In the genomic region with DNA sequence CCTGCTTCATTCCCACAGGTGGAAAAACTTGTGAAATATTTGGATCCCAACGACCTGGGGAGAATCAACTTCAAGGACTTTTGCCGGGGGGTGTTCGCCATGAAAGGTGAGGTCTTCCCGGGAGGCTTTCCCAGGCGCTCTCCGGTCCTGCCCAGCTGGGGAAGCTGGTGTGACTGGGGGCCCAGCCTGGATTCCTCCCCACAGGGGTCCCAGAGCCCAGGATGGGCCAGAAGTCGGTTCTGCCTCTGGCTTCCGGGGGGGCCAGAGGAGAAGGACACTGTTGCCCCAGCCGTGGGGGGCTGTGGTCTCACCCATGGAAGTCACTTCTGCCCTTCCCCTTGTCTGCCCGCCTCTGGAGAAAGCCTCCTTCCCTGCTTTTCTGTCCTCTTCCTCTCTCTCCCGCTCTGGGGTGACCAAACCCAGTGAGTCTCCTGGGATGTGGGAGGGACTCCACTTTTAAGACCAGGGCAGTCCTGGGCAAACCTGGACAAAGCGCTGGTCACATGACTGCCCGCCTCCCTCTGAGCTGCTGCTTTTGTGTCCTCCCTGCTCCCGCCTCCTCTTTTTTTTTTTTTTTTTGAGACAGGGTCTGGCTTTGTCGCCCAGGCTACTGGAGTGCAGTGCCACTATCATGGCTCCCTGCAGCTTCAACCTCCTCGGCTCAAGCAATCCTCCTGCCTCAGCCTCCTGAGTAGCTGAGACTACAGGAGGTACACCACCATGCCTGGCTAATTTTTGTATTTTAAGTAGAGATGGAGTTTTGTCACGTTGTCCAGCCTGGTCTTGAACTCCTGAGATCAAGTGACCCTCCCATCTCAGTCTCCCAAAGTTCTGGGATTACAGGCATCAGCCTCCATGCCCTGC, we compare ENCODE assay signal across 22 cellular contexts. TPM values are rescaled to one million over a fixed set of nuclear protein-coding genes. Genes with fewer than 3 reads are reported as not detected.
DNase-seq lines count a peak whose midpoint lies in the region; ATAC-seq, FAIRE-seq and TF ChIP-seq lines count a peak whose summit lies in the region.
"Had no signal": no experiment of that assay in that cellular context is flagged by ENCODE, and none has a peak within 500 bp of the region (broad histone marks: within the 10 kb centered on the region; RNA-seq: fewer than 3 reads in every experiment).

No MANE protein-coding gene starts in this region.

- POLR2A ChIA-PET in K562 (lab: Yijun Ruan, JAX), result interaction anchor here (0.8 to 1.8 kb wide), 2 partner anchors 16 to 91 kb away, joined by 3 to 5 read pairs; no protein-coding TSS in a partner anchor
- POLR2A ChIA-PET in activated CD8-positive, alpha-beta T cell treated with anti-CD3 and anti-CD28 coated beads for 36 hours (lab: Charles Lee), result no interaction called here

- no peak for TF ChIP-seq RAD21 in K562 (CRISPR knock-in tag; conservative IDR thresholded peaks at IDR 0.05 in 1 of 2, IDR thresholded peaks at IDR 0.05 in 1 of 2)

- H3K9me3 ChIP-seq in ES-I3 (ENCODE audit: control insufficient read depth, insufficient read depth, low read length) (no peaks in the 10 kb centered on the region), Loucy (ENCODE audit: insufficient read depth, low read depth, low read length) (no peaks in the 10 kb centered on the region), K562 (replicated peaks; ENCODE audit: control insufficient read depth, insufficient read depth, low read depth, low read length) (no peaks in the 10 kb centered on the region)
- H3K9me3 ChIP-seq: breast epithelium, Caco-2 had no signal

- H3K4me3 ChIP-seq in Loucy (ENCODE audit: low read length, poor library complexity, severe bottlenecking) (no peak overlapping the region), K562 (no peak overlapping the region)
- H3K4me3 ChIP-seq: breast epithelium, lung had no signal

- FAIRE-seq in K562 (lab: Jason Lieb, UNC), result no peak
- FAIRE-seq: G401.6 had no signal

- ATAC-seq in K562 (no peak), GM21515 (IDR thresholded peaks at IDR 0.05; ENCODE audit: unreplicated experiment) (no peak)
- ATAC-seq in activated CD8-positive, alpha-beta T cell treated with anti-CD3 and anti-CD28 coated beads for 36 hours, result no peak
- ATAC-seq: activated naive CD8-positive, alpha-beta T cell treated with anti-CD3 and anti-CD28 coated beads, Interleukin-2, amount 50 U/mL, for 24 hours had no signal

- no peak for TF ChIP-seq CTCF in Loucy (conservative IDR thresholded peaks at IDR 0.05; ENCODE audit: low read length)
- TF ChIP-seq CTCF in K562 (IDR thresholded peaks at IDR 0.05 in 2 of 3, conservative IDR thresholded peaks at IDR 0.05 in 1 of 3; ENCODE audit: insufficient read depth in 2 of 3, low read depth in 1 of 3, low read length in 3 of 3), result no peak
- no peak for TF ChIP-seq CTCF in nephron progenitor cell (IDR thresholded peaks at IDR 0.05)
- TF ChIP-seq CTCF in activated CD8-positive, alpha-beta T cell treated with anti-CD3 and anti-CD28 coated beads for 36 hours (IDR thresholded peaks at IDR 0.05), result no peak

- TF ChIP-seq POLR2A in K562 (conservative IDR thresholded peaks at IDR 0.05), result no peak

- H3K4me2 ChIP-seq in Loucy (ENCODE audit: low read depth, low read length, poor library complexity, severe bottlenecking) (no peak overlapping the region), K562 (ENCODE audit: insufficient read depth, low read length) (no peak overlapping the region)

- no peak overlapping the region for H2AFZ ChIP-seq in Loucy (ENCODE audit: low read length)
- no peak overlapping the region for H2AFZ ChIP-seq in K562 (ENCODE audit: low read depth, low read length)

- H4K20me1 ChIP-seq in Loucy (ENCODE audit: insufficient read depth, low read length, poor library complexity, severe bottlenecking), result no peaks in the 10 kb centered on the region
- H4K20me1 ChIP-seq in K562 (replicated peaks; ENCODE audit: control insufficient read depth, insufficient read depth, low read length), result peaks cover 5% of the 10 kb centered on the region

- no peak for DNase-seq in K562 (ENCODE audit: extremely low read depth in 1 of 4, low spot score in 3 of 4)
- peak; percentile 33 for DNase-seq in nephron progenitor cell
- DNase-seq in NCI-H526 treated with DMSO at 0.1 percent for 48 hours (lab: John Stamatoyannopoulos, UW), result no peak
- DNase-seq in activated T-cell treated with anti-CD3 and anti-CD28 coated beads, Interleukin-2, amount 50 U/mL, for 24 hours, result no peak
- DNase-seq in activated CD8-positive, alpha-beta T cell treated with anti-CD3 and anti-CD28 coated beads for 36 hours, result no peak
- DNase-seq: activated CD4-positive, alpha-beta memory T cell treated with anti-CD3 and anti-CD28 coated beads for 36 hours; activated naive CD8-positive, alpha-beta T cell treated with anti-CD3 and anti-CD28 coated beads, Interleukin-2, amount 50 U/mL, for 24 hours; Kasumi-1; NCI-H1694 treated with DMSO at 0.1 percent for 48 hours; NCI-H446 treated with DMSO at 0.1 percent for 48 hours; stimulated activated CD8-positive, alpha-beta memory T cell treated with anti-CD3 and anti-CD28 coated beads, Interleukin-4, amount 100 ng/mL, for 48 hours; substantia nigra; T-helper 1 cell had no signal

- no peaks in the 10 kb centered on the region for H3K9me3 Mint-ChIP-seq in nephron progenitor cell
- no peaks in the 10 kb centered on the region for H3K9me3 Mint-ChIP-seq in activated T-cell treated with anti-CD3 and anti-CD28 coated beads, Interleukin-2, amount 50 U/mL, for 24 hours
- no peaks in the 10 kb centered on the region for H3K9me3 Mint-ChIP-seq in activated CD8-positive, alpha-beta T cell treated with anti-CD3 and anti-CD28 coated beads for 36 hours
- H3K9me3 Mint-ChIP-seq: activated CD4-positive, alpha-beta memory T cell treated with anti-CD3 and anti-CD28 coated beads for 36 hours; activated naive CD8-positive, alpha-beta T cell treated with anti-CD3 and anti-CD28 coated beads, Interleukin-2, amount 50 U/mL, for 24 hours had no signal

- H3K9ac ChIP-seq in ES-I3 (ENCODE audit: low read depth, low read length) (peak overlapping the region; percentile 38; the same call in 1 of the 2 replicates), Loucy (ENCODE audit: low read depth, low read length, poor library complexity, severe bottlenecking) (peak overlapping the region; percentile 20), K562 (ENCODE audit: insufficient read depth in 1 of 2, low read depth in 2 of 2, low read length in 2 of 2) (peak overlapping the region in 1 of 2 experiments; percentile 35; a peak in 1 of 4 replicates)

- H3K9me1 ChIP-seq in K562 (ENCODE audit: control insufficient read depth, insufficient read depth, low read length), result no peaks in the 10 kb centered on the region

- 0 out of 2 replicates have a peak, but pooled peaks cover 7% of the 10 kb centered on the region for H3K79me2 ChIP-seq in Loucy (ENCODE audit: insufficient read depth, low read length)
- no peaks in the 10 kb centered on the region for H3K79me2 ChIP-seq in K562 (ENCODE audit: control insufficient read depth, insufficient read depth, low read length)

- peaks cover 45% of the 10 kb centered on the region for H3K4me1 Mint-ChIP-seq in nephron progenitor cell
- peaks cover 18% of the 10 kb centered on the region for H3K4me1 Mint-ChIP-seq in activated T-cell treated with anti-CD3 and anti-CD28 coated beads, Interleukin-2, amount 50 U/mL, for 24 hours (ENCODE audit: low read depth)
- H3K4me1 Mint-ChIP-seq in activated CD8-positive, alpha-beta T cell treated with anti-CD3 and anti-CD28 coated beads for 36 hours (ENCODE audit: low read depth), result peaks cover 13% of the 10 kb centered on the region

- H3K4me3 Mint-ChIP-seq in nephron progenitor cell, result peak overlapping the region; percentile 69
- H3K4me3 Mint-ChIP-seq in activated T-cell treated with anti-CD3 and anti-CD28 coated beads, Interleukin-2, amount 50 U/mL, for 24 hours, result no peak overlapping the region
- H3K4me3 Mint-ChIP-seq in activated CD8-positive, alpha-beta T cell treated with anti-CD3 and anti-CD28 coated beads for 36 hours, result no peak overlapping the region
- H3K4me3 Mint-ChIP-seq: activated CD4-positive, alpha-beta memory T cell treated with anti-CD3 and anti-CD28 coated beads for 36 hours; activated naive CD8-positive, alpha-beta T cell treated with anti-CD3 and anti-CD28 coated beads, Interleukin-2, amount 50 U/mL, for 24 hours had no signal

- no peak overlapping the region for H3K27ac ChIP-seq in K562 (ENCODE audit: extremely low read depth, low read depth, low read length)
- H3K27ac ChIP-seq: breast epithelium, VCaP had no signal

- BruUV-seq in K562 (replicated peaks; lab: Mats Ljungman, UMichigan), result no TSS peak

- 2% methylated on average over 14 of the region's 17 CpGs for WGBS in K562 (ENCODE audit: insufficient coverage, low coverage, missing lambda C conversion rate)

- no peaks in the 10 kb centered on the region for H3F3A ChIP-seq in Loucy (ENCODE audit: low read depth)

- H3K36me3 ChIP-seq in ES-I3 (ENCODE audit: insufficient read depth, low read length) (no peaks in the 10 kb centered on the region), Loucy (ENCODE audit: insufficient read depth, low read length) (no peaks in the 10 kb centered on the region), K562 (ENCODE audit: control insufficient read depth, insufficient read depth, low read length) (no peaks in the 10 kb centered on the region)
- H3K36me3 ChIP-seq: breast epithelium had no signal

- 0 out of 2 replicates have a peak, but pooled peaks cover 4% of the 10 kb centered on the region for H3K4me1 ChIP-seq in ES-I3 (ENCODE audit: insufficient read depth, low read length)
- H3K4me1 ChIP-seq in Loucy (ENCODE audit: insufficient read depth, low read length, poor library complexity, severe bottlenecking), result peaks cover 49% of the 10 kb centered on the region
- H3K4me1 ChIP-seq in K562 (replicated peaks in 1 of 2; ENCODE audit: control insufficient read depth in 2 of 2, insufficient read depth in 2 of 2, low read length in 2 of 2), result peaks cover 0 to 11% of the 10 kb centered on the region in 2 experiments; a peak in 2 of 5 replicates
- H3K4me1 ChIP-seq: breast epithelium had no signal

- no peak for TF ChIP-seq EP300 in K562 (IDR thresholded peaks at IDR 0.05; ENCODE audit: low read length)

- CTCF ChIA-PET in K562 (lab: Yijun Ruan, JAX; ENCODE audit: low intra/inter-chr PET ratio), result interaction anchor here (0.6 kb wide), 1 partner anchor 25 kb away, joined by 5 read pairs; no protein-coding TSS in a partner anchor
- CTCF ChIA-PET in activated CD8-positive, alpha-beta T cell treated with anti-CD3 and anti-CD28 coated beads for 36 hours (lab: Charles Lee), result interaction anchor here (1.0 kb wide), 1 partner anchor 410 kb away, joined by 4 read pairs; no protein-coding TSS in a partner anchor

- no peak overlapping the region for H3K27ac Mint-ChIP-seq in nephron progenitor cell
- H3K27ac Mint-ChIP-seq in activated T-cell treated with anti-CD3 and anti-CD28 coated beads, Interleukin-2, amount 50 U/mL, for 24 hours, result no peak overlapping the region
- H3K27ac Mint-ChIP-seq in activated CD8-positive, alpha-beta T cell treated with anti-CD3 and anti-CD28 coated beads for 36 hours, result no peak overlapping the region
- H3K27ac Mint-ChIP-seq: activated CD4-positive, alpha-beta memory T cell treated with anti-CD3 and anti-CD28 coated beads for 36 hours; activated naive CD8-positive, alpha-beta T cell treated with anti-CD3 and anti-CD28 coated beads, Interleukin-2, amount 50 U/mL, for 24 hours had no signal

- H3K9me2 ChIP-seq in Loucy (replicated peaks; ENCODE audit: low read depth, low read length), result no peaks in the 10 kb centered on the region

- in situ Hi-C loops in K562 (cut with MboI), result loop anchor here (10.0 kb wide), 1 partner anchor 413 kb away; no protein-coding TSS in a partner anchor

- H3K36me3 Mint-ChIP-seq in nephron progenitor cell (ENCODE audit: low read depth), result no peaks in the 10 kb centered on the region
- H3K36me3 Mint-ChIP-seq in activated T-cell treated with anti-CD3 and anti-CD28 coated beads, Interleukin-2, amount 50 U/mL, for 24 hours (ENCODE audit: low read depth), result no peaks in the 10 kb centered on the region
- no peaks in the 10 kb centered on the region for H3K36me3 Mint-ChIP-seq in activated CD8-positive, alpha-beta T cell treated with anti-CD3 and anti-CD28 coated beads for 36 hours (ENCODE audit: low read depth)
- H3K36me3 Mint-ChIP-seq: activated CD4-positive, alpha-beta memory T cell treated with anti-CD3 and anti-CD28 coated beads for 36 hours had no signal

- intact Hi-C loops in K562 (cut with micrococcal nuclease), result no loop called here
- intact Hi-C loops in activated CD8-positive, alpha-beta T cell treated with anti-CD3 and anti-CD28 coated beads for 36 hours (cut with micrococcal nuclease), result no loop called here

- H3K27me3 ChIP-seq in Loucy (ENCODE audit: insufficient read depth, low read length, poor library complexity, severe bottlenecking) (no peaks in the 10 kb centered on the region), K562 (ENCODE audit: control insufficient read depth in 2 of 2, insufficient read depth in 2 of 2, low read length in 2 of 2) (peaks cover 35 to 68% of the 10 kb centered on the region in 2 experiments)

- peaks cover 22% of the 10 kb centered on the region for H3K27me3 Mint-ChIP-seq in nephron progenitor cell (ENCODE audit: low read depth, poor library complexity)
- peaks cover 9% of the 10 kb centered on the region for H3K27me3 Mint-ChIP-seq in activated T-cell treated with anti-CD3 and anti-CD28 coated beads, Interleukin-2, amount 50 U/mL, for 24 hours
- peaks cover 1% of the 10 kb centered on the region for H3K27me3 Mint-ChIP-seq in activated CD8-positive, alpha-beta T cell treated with anti-CD3 and anti-CD28 coated beads for 36 hours

RNA-seq across cellular contexts. Expression of gene RAB11FIP4, which starts 40.6 kb away (rescaled TPM):
- 9.2 and 21.1 TPM in 2 replicates for total RNA-seq in K562 (2011; cell fraction: chromatin; rRNA removed; ENCODE audit: low replicate concordance)
- total RNA-seq in K562 (2011; cell fraction: nucleolus; rRNA removed), result 12.4 and 14.0 TPM in 2 replicates
- total RNA-seq in K562 (2011; cell fraction: nucleoplasm; rRNA removed), result 9.8 and 10.8 TPM in 2 replicates
- total RNA-seq in K562 (2014; rRNA removed) (14.2 and 16.6 TPM in 2 replicates), K562 (2014; rRNA removed; fragmentation: Illumina TruSeq; extraction: Trizol) (5.8 and 7.0 TPM in 2 replicates), K562 (2015; rRNA removed; fragmentation: Illumina TruSeq; extraction: Trizol) (9.8 and 11.5 TPM in 2 replicates), K562 (2021) (12.0 and 12.3 TPM in 2 replicates)
- polyA plus RNA-seq in K562 (2011; rRNA removed) (6.2 and 10.5 TPM in 2 replicates), K562 (2014; fragmentation: Illumina TruSeq; extraction: Trizol) (8.1 and 8.9 TPM in 2 replicates), K562 (2014; fragmentation: Nextera tagmentation; extraction: Ambion mirVana) (under 1 TPM; 0.62 to 0.66 TPM), K562 (2014; rRNA removed) (7.9 TPM in 2 replicates)
- 5.7 and 10.3 TPM in 2 replicates for polyA plus RNA-seq in K562 (2011; cell fraction: cytosol; rRNA removed)
- 8.2 and 16.3 TPM in 2 replicates for polyA plus RNA-seq in K562 (2011; cell fraction: nucleus; rRNA removed)
- 8.3 and 12.2 TPM in 2 replicates for polyA plus RNA-seq in K562 (2012)
- 13.4 and 22.4 TPM in 2 replicates for polyA minus RNA-seq in K562 (2011; rRNA and poly(A)+ RNA removed)
- polyA minus RNA-seq in K562 (2011; cell fraction: cytosol; rRNA and poly(A)+ RNA removed), result 5.8 and 12.3 TPM in 2 replicates
- 9.4 and 11.8 TPM in 2 replicates for polyA minus RNA-seq in K562 (2011; cell fraction: nucleus; rRNA and poly(A)+ RNA removed)
- 10 to 100 TPM; 38.2 to 39.1 TPM for total RNA-seq in activated CD8-positive, alpha-beta T cell treated with anti-CD3 and anti-CD28 coated beads for 36 hours
- total RNA-seq: dermis microvascular lymphatic vessel endothelial cell had no signal
